In the genomic region with DNA sequence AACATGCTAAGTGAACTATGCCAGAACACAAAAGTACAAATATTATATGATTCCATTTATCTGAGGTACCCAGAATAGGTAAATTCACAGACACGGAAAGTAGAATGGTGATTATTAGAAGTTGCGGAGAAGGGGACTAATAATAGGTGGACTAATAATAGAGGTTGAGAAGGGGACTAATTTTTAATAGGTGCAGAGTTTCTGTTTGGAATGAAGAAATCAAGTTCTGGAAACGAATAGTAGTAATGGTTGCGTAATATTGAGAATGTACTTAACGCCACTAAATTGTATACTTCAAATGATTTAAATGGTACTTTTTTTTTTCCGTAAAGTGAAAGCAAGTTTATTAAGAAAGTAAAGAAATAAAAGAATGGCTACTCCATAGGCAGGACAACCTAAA, we compare ENCODE assay signal across 1 cellular context.
TF ChIP-seq lines count a peak whose summit lies in the region.

No MANE protein-coding gene starts in this region.

TF ChIP-seq in H1, 55 proteins besides CTCF, POLR2A, EP300 and RAD21:
- TF ChIP-seq TBP (IDR thresholded peaks at IDR 0.05; ENCODE audit: low read depth, low read length) (no peak), CEBPB (IDR thresholded peaks at IDR 0.05; ENCODE audit: low read depth, low read length) (peak; percentile 77; the same call in 1 of the 2 replicates)
